Comparison of ENCODE assay signal across 23 cellular contexts in the genomic region with DNA sequence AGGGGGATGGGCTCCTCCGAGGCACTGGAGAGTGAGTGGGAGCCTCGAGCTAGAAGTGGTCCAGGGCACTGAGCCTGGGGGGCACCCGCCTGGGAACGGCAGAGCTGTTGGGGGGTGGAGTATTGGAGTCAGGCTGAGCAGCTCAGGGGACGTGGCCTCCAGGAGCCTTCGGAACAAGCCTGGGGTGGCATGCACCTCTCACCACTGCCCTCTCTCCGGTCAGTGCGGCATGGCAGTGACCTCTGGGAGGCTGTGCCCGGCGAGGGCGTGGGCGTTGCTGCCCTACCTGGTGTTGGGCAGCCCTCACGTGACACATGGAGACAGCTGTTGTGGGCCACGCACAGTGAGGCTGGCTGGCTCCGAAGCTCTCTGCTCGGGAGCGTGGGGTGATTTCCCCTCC. TPM values are rescaled to one million over a fixed set of nuclear protein-coding genes. Genes with fewer than 3 reads are reported as not detected.
"Had no signal": no experiment of that assay in that cellular context is flagged by ENCODE, and none has a peak within 500 bp of the region (broad histone marks: within the 10 kb centered on the region; RNA-seq: fewer than 3 reads in every experiment).

No MANE protein-coding gene starts in this region.

- ATAC-seq: HepG2 had no signal

- DNase-seq: KBM-7, NCI-H1092, NCI-H1105 treated with DMSO at 0.1 percent for 48 hours, NCI-H1417 treated with DMSO at 0.1 percent for 48 hours, NCI-H146, NCI-H1694 treated with DMSO at 0.1 percent for 48 hours, NCI-H1930, NCI-H2081, NCI-H2107, NCI-H226, NCI-H446, NCI-H510A, NCI-H524 treated with DMSO at 0.1 percent for 48 hours, NCI-H69, NCI-H774, RPMI8226, SHP77, SK-N-SH, SW 1271 had no signal

- FAIRE-seq: HepG2, RCC 7860 had no signal

- H3K36me3 Mint-ChIP-seq: IgD-negative memory B cell had no signal

- H3K9me3 ChIP-seq: SK-N-SH had no signal

- H3K4me2 ChIP-seq: SK-N-SH had no signal

- H3K27ac Mint-ChIP-seq: IgD-negative memory B cell had no signal

- H3K9me3 Mint-ChIP-seq: IgD-negative memory B cell had no signal

- H3K4me3 Mint-ChIP-seq: IgD-negative memory B cell had no signal

- H3K27me3 Mint-ChIP-seq: IgD-negative memory B cell had no signal

RNA-seq across cellular contexts. Expression of a gene that starts 13.9 kb away (rescaled TPM):
- total RNA-seq: HT1080 had no signal
- polyA plus RNA-seq: IgD-negative memory B cell had no signal
